22 cellular contexts compared by ENCODE assay signal in the genomic region with DNA sequence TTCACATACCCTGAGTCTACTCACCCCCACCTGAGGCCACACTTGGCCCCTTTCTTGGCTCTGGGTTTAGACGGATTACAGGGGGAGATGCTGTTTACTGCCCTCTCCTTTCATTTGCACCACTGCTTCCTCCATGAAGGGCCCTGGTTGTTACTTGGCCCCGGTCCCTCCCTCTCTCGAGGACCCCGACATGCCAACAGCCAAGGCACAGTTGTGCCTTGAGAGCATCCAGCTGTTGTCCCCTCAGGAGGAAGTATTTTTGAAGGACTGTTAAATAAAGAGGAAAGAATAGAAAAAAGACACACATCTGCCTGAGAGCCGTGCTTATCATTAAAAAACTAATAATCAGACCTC. TPM values are rescaled to one million over a fixed set of nuclear protein-coding genes. Genes with fewer than 3 reads are reported as not detected.
DNase-seq lines count a peak whose midpoint lies in the region; ATAC-seq and TF ChIP-seq lines count a peak whose summit lies in the region.
"Had no signal": no experiment of that assay in that cellular context is flagged by ENCODE, and none has a peak within 500 bp of the region (broad histone marks: within the 10 kb centered on the region; RNA-seq: fewer than 3 reads in every experiment).

No MANE protein-coding gene starts in this region.

- H3K36me3 Mint-ChIP-seq in osteocyte (ENCODE audit: unreplicated experiment) (peaks cover 42% of the 10 kb centered on the region), nephron progenitor cell (ENCODE audit: low read depth) (peaks cover 65% of the 10 kb centered on the region)
- no peaks in the 10 kb centered on the region for H3K36me3 Mint-ChIP-seq in effector memory CD8-positive, alpha-beta T cell (ENCODE audit: insufficient read depth)
- H3K36me3 Mint-ChIP-seq: memory B cell had no signal

- H3K4me1 Mint-ChIP-seq in osteocyte (ENCODE audit: unreplicated experiment) = peaks cover 41% of the 10 kb centered on the region
- H3K4me1 Mint-ChIP-seq in nephron progenitor cell = peaks cover 7% of the 10 kb centered on the region
- H3K4me1 Mint-ChIP-seq in effector memory CD8-positive, alpha-beta T cell (ENCODE audit: low read depth in 2 of 2) = peaks cover 0 to 5% of the 10 kb centered on the region in 2 donors

- H3K36me3 ChIP-seq in heart right ventricle (peaks cover 0 to 99% (median 0%) of the 10 kb centered on the region in 9 donors), upper lobe of right lung (no peaks in the 10 kb centered on the region)
- H3K36me3 ChIP-seq: adrenal gland, cardiac muscle cell had no signal

- DNase-seq in heart right ventricle (no peak), left cardiac atrium (no peak), caudate nucleus (lab: John Stamatoyannopoulos, UW) (no peak), osteocyte (ENCODE audit: extremely low spot score, unreplicated experiment) (no peak), upper lobe of right lung (peak; percentile 40), nephron progenitor cell (no peak)
- DNase-seq in effector memory CD8-positive, alpha-beta T cell = no peak
- DNase-seq: activated CD4-positive, alpha-beta T cell treated with anti-CD3 and anti-CD28 coated beads for 1 hour; activated T-cell treated with anti-CD3 and anti-CD28 coated beads, Interleukin-2, amount 50 U/mL, for 24 hours; adrenal gland; COR-L47; DMS79; erythroblast; MV-4-11; NCI-H774; nucleus accumbens; OCI-M1; stimulated activated CD8-positive, alpha-beta memory T cell treated with anti-CD3 and anti-CD28 coated beads, Interleukin-4, amount 100 ng/mL, for 48 hours had no signal

- peaks cover 0 to 48% (median 32%) of the 10 kb centered on the region in 9 donors for H3K4me1 ChIP-seq in heart right ventricle
- peaks cover 29% of the 10 kb centered on the region for H3K4me1 ChIP-seq in upper lobe of right lung

- TF ChIP-seq CTCF in heart right ventricle (IDR thresholded peaks at IDR 0.05) = no peak
- no peak for TF ChIP-seq CTCF in osteocyte (IDR thresholded peaks at IDR 0.05)
- no peak for TF ChIP-seq CTCF in upper lobe of right lung (IDR thresholded peaks at IDR 0.05)
- TF ChIP-seq CTCF in nephron progenitor cell (IDR thresholded peaks at IDR 0.05) = no peak

- no peaks in the 10 kb centered on the region for H3K27me3 Mint-ChIP-seq in osteocyte (ENCODE audit: unreplicated experiment)
- H3K27me3 Mint-ChIP-seq in nephron progenitor cell (ENCODE audit: low read depth, poor library complexity) = no peaks in the 10 kb centered on the region
- H3K27me3 Mint-ChIP-seq in effector memory CD8-positive, alpha-beta T cell = peaks cover 26 to 36% of the 10 kb centered on the region in 2 donors

- H3K27me3 ChIP-seq in heart right ventricle (no peaks in the 10 kb centered on the region), upper lobe of right lung (no peaks in the 10 kb centered on the region)
- H3K27me3 ChIP-seq: adrenal gland, cardiac muscle cell, SJSA1 had no signal

- H3K27ac ChIP-seq in heart right ventricle = peak overlapping the region in 7 of 10 donors; percentile 19 to 81 (median 68)
- H3K27ac ChIP-seq in caudate nucleus (ENCODE audit: low read depth, low read length) = peak overlapping the region; percentile 36
- peak overlapping the region; percentile 63 for H3K27ac ChIP-seq in upper lobe of right lung
- H3K27ac ChIP-seq: cardiac muscle cell had no signal

- H3K9me3 ChIP-seq in heart right ventricle (no peaks in the 10 kb centered on the region), upper lobe of right lung (no peaks in the 10 kb centered on the region)
- H3K9me3 ChIP-seq: adrenal gland, SJSA1 had no signal

- H3K27ac Mint-ChIP-seq in osteocyte (ENCODE audit: unreplicated experiment) = peak overlapping the region; percentile 86
- H3K27ac Mint-ChIP-seq in nephron progenitor cell = no peak overlapping the region
- no peak overlapping the region for H3K27ac Mint-ChIP-seq in effector memory CD8-positive, alpha-beta T cell
- H3K27ac Mint-ChIP-seq: activated T-cell treated with anti-CD3 and anti-CD28 coated beads, Interleukin-2, amount 50 U/mL, for 24 hours; memory B cell had no signal

- ATAC-seq in heart right ventricle = no peak
- no peak for ATAC-seq in left cardiac atrium
- no peak for ATAC-seq in upper lobe of right lung
- no peak for ATAC-seq in GM19467 (IDR thresholded peaks at IDR 0.05; ENCODE audit: unreplicated experiment)
- no peak for ATAC-seq in effector memory CD8-positive, alpha-beta T cell (replicated peaks)

- 85 to 86% methylated on average over 5 of the region's 5 CpGs for WGBS in heart right ventricle, 2 donors

- intact Hi-C loops in heart right ventricle (cut with DNase I) = loop anchor here in 1 of 10 donors (10.0 kb wide), 1 partner anchor 235 kb away; no protein-coding TSS in a partner anchor
- intact Hi-C loops in left cardiac atrium (cut with DNase I) = loop anchor here in 1 of 2 donors (10.0 kb wide), 1 partner anchor 235 kb away; no protein-coding TSS in a partner anchor
- intact Hi-C loops in upper lobe of right lung (cut with DNase I) = no loop called here

- H3K4me3 ChIP-seq in heart right ventricle = no peak overlapping the region
- no peak overlapping the region for H3K4me3 ChIP-seq in upper lobe of right lung
- H3K4me3 ChIP-seq: adrenal gland, cardiac muscle cell, SJSA1 had no signal

- no peak overlapping the region for H3K4me3 Mint-ChIP-seq in osteocyte (ENCODE audit: unreplicated experiment)
- no peak overlapping the region for H3K4me3 Mint-ChIP-seq in nephron progenitor cell
- H3K4me3 Mint-ChIP-seq in effector memory CD8-positive, alpha-beta T cell = no peak overlapping the region
- H3K4me3 Mint-ChIP-seq: activated T-cell treated with anti-CD3 and anti-CD28 coated beads, Interleukin-2, amount 50 U/mL, for 24 hours; memory B cell had no signal

- H3K9me3 Mint-ChIP-seq in osteocyte (ENCODE audit: unreplicated experiment) (no peaks in the 10 kb centered on the region), nephron progenitor cell (no peaks in the 10 kb centered on the region)
- H3K9me3 Mint-ChIP-seq in effector memory CD8-positive, alpha-beta T cell = no peaks in the 10 kb centered on the region
- H3K9me3 Mint-ChIP-seq: activated T-cell treated with anti-CD3 and anti-CD28 coated beads, Interleukin-2, amount 50 U/mL, for 24 hours; memory B cell had no signal

RNA-seq across cellular contexts. Expression of a gene that starts 44.0 kb away (rescaled TPM):
- total RNA-seq in heart right ventricle (100 to 1,000 TPM in 8 of 10 donors, 10 to 100 TPM in 2; 51.4 to 224 (median 134) TPM), left cardiac atrium (100 to 1,000 TPM; 107 to 161 TPM), osteocyte (91.8 and 98.0 TPM in 2 replicates), upper lobe of right lung (78.2 TPM)
- polyA plus RNA-seq in heart right ventricle = 100 to 1,000 TPM; 112 to 165 TPM

RNA-seq across cellular contexts. Expression of a gene that starts 44.1 kb away (rescaled TPM):
- 10 to 100 TPM; 12.8 to 19.8 (median 16.5) TPM for total RNA-seq in heart right ventricle
- polyA plus RNA-seq in heart right ventricle = 10 to 100 TPM; 13.8 to 14.8 TPM
- total RNA-seq in left cardiac atrium = 10 to 100 TPM; 13.8 to 21.3 TPM
- 27.7 and 28.8 TPM in 2 replicates for total RNA-seq in osteocyte
- total RNA-seq in upper lobe of right lung = 23.2 TPM
